Comparison of ENCODE assay signal across 8 cellular contexts in the genomic region with DNA sequence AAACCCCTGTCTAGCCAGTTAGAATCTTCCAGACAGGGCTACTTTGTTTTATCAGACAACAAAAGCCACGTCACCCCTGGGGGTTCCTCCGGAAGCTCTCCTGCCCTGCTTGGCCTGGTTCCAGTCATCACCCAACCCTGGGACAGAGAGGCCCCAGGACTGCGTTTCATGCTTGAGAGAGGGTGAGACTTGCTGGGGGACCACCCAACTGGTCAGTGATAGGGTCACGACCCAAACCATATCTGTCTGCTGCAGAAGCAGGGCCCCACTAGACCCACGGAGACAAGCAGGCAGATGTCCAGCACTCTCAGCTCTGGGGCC. TPM values are rescaled to one million over a fixed set of nuclear protein-coding genes. Genes with fewer than 3 reads are reported as not detected.
DNase-seq lines count a peak whose midpoint lies in the region; ATAC-seq, FAIRE-seq and TF ChIP-seq lines count a peak whose summit lies in the region.

No MANE protein-coding gene starts in this region.

- in situ Hi-C loops in HepG2 (cut with HindIII; ENCODE audit: extremely low pct_ligation_motif_present, low pct_unique_long_range_greater_than_20kb) = no loop called here

- H3K79me2 ChIP-seq in OCI-LY3 (ENCODE audit: low read length) (peaks cover 44% of the 10 kb centered on the region), HepG2 (ENCODE audit: insufficient read depth, low read length) (peaks cover 52% of the 10 kb centered on the region)

- TF ChIP-seq RAD21 in HepG2 (CRISPR knock-in tag; IDR thresholded peaks at IDR 0.05) = no peak

- peak overlapping the region; percentile 86 for H3K4me3 Mint-ChIP-seq in type B pancreatic cell

- H3K27ac Mint-ChIP-seq in type B pancreatic cell = peak overlapping the region; percentile 46

- peak overlapping the region; percentile 90 for H3K4me3 ChIP-seq in OCI-LY3 (ENCODE audit: low read length)
- peak overlapping the region; percentile 65 for H3K4me3 ChIP-seq in bronchial epithelial cell (ENCODE audit: low read depth, low read length)
- H3K4me3 ChIP-seq in HepG2 (replicated peaks in 1 of 3; ENCODE audit: insufficient read depth in 1 of 3, low read depth in 2 of 3, low read length in 3 of 3) = peak overlapping the region; percentile 65 to 89 (median 87)

- WGBS in HepG2 (ENCODE audit: low lambda C conversion rate) = 12% methylated on average over 4 of the region's 5 CpGs

- ATAC-seq in HepG2 = no peak
- ATAC-seq in HG02981 (IDR thresholded peaks at IDR 0.05; ENCODE audit: unreplicated experiment) = no peak

- H3K27ac ChIP-seq in OCI-LY3 (ENCODE audit: low read length) (no peak overlapping the region), HepG2 (ENCODE audit: extremely low read length, insufficient read depth, low read length) (peak overlapping the region; percentile 66)

- FAIRE-seq in bronchial epithelial cell (lab: Jason Lieb, UNC) = no peak
- FAIRE-seq in HepG2 (lab: Jason Lieb, UNC) = no peak

- no TSS peak for BruUV-seq in HepG2 (replicated peaks; lab: Mats Ljungman, UMichigan)

- no peaks in the 10 kb centered on the region for H3K27me3 ChIP-seq in OCI-LY3 (ENCODE audit: low read depth, low read length)
- no peaks in the 10 kb centered on the region for H3K27me3 ChIP-seq in bronchial epithelial cell (ENCODE audit: control insufficient read depth, insufficient read depth, low read length)
- H3K27me3 ChIP-seq in HepG2 (ENCODE audit: control insufficient read depth in 1 of 2, insufficient read depth in 2 of 2, low read length in 2 of 2) = no peaks in the 10 kb centered on the region; a peak in 1 of 5 replicates

- H3K36me3 ChIP-seq in OCI-LY3 (replicated peaks; ENCODE audit: low read depth, low read length) (peaks cover 14% of the 10 kb centered on the region), bronchial epithelial cell (ENCODE audit: control insufficient read depth, insufficient read depth, low read length) (peaks cover 16% of the 10 kb centered on the region), HepG2 (replicated peaks in 1 of 2; ENCODE audit: control insufficient read depth in 1 of 2, insufficient read depth in 2 of 2, low read length in 2 of 2) (peaks cover 13 to 19% of the 10 kb centered on the region in 2 experiments; a peak in 4 of 5 replicates)

- H4K20me1 ChIP-seq in OCI-LY3 (ENCODE audit: insufficient read depth, low read length) (peaks cover 26% of the 10 kb centered on the region), HepG2 (ENCODE audit: insufficient read depth, low read length) (peaks cover 5% of the 10 kb centered on the region; the same call in 1 of the 2 replicates)

- H2AFZ ChIP-seq in OCI-LY3 (ENCODE audit: low read depth, low read length) = no peak overlapping the region
- H2AFZ ChIP-seq in HepG2 (ENCODE audit: low read length) = no peak overlapping the region

- H3K4me1 Mint-ChIP-seq in type B pancreatic cell (ENCODE audit: unreplicated experiment) = peaks cover 21% of the 10 kb centered on the region

- H3K27me3 Mint-ChIP-seq in type B pancreatic cell = no peaks in the 10 kb centered on the region

- intact Hi-C loops in HepG2 (cut with micrococcal nuclease; ENCODE audit: unreplicated experiment) = loop anchor here (5.0 kb wide), 1 partner anchor 60 kb away; no protein-coding TSS in a partner anchor

- H3K4me1 ChIP-seq in OCI-LY3 (ENCODE audit: low read length) = peaks cover 23% of the 10 kb centered on the region
- H3K4me1 ChIP-seq in HepG2 (ENCODE audit: insufficient read depth, low read length) = peaks cover 55% of the 10 kb centered on the region

- H3K9ac ChIP-seq in OCI-LY3 (ENCODE audit: low read length) = peak overlapping the region; percentile 86
- peak overlapping the region; percentile 85 for H3K9ac ChIP-seq in HepG2 (ENCODE audit: insufficient read depth, low read depth, low read length)

- CTCF ChIA-PET in HepG2 (lab: Yijun Ruan, JAX; ENCODE audit: low intra/inter-chr PET ratio, low total read pairs) = no interaction called here

- peak overlapping the region; percentile 83 for H3K4me2 ChIP-seq in OCI-LY3 (ENCODE audit: low read length)
- peak overlapping the region; percentile 90 for H3K4me2 ChIP-seq in HepG2 (ENCODE audit: low read depth, low read length)

- TF ChIP-seq EP300 in HepG2 (IDR thresholded peaks at IDR 0.05; ENCODE audit: low read depth in 2 of 2, low read length in 2 of 2) (no peak), HepG2 (CRISPR knock-in tag; IDR thresholded peaks at IDR 0.05; ENCODE audit: borderline replicate concordance) (no peak)

- POLR2A ChIA-PET in HepG2 (lab: Yijun Ruan, JAX) = interaction anchor here (1.0 to 1.5 kb wide), 4 partner anchors 9 to 37 kb away, joined by 3 to 5 read pairs (median 4); a partner anchor contains a TSS

- no peaks in the 10 kb centered on the region for H3K36me3 Mint-ChIP-seq in type B pancreatic cell

- no peak for TF ChIP-seq POLR2A in HepG2 (IDR thresholded peaks at IDR 0.05; ENCODE audit: insufficient read depth in 1 of 2, low read depth in 2 of 2, low read length in 2 of 2)

- H3K9me3 ChIP-seq in OCI-LY3 (ENCODE audit: insufficient read depth, low read length) = no peaks in the 10 kb centered on the region
- no peaks in the 10 kb centered on the region for H3K9me3 ChIP-seq in HepG2 (ENCODE audit: low read length)

- DNase-seq in NCI-H748 (lab: John Stamatoyannopoulos, UW; ENCODE audit: unreplicated experiment) = peak; percentile 16
- DNase-seq in NCI-H748 treated with DMSO at 0.1 percent for 48 hours (lab: John Stamatoyannopoulos, UW) = no peak
- DNase-seq in bronchial epithelial cell (ENCODE audit: low read depth) = peak; percentile 55
- peak; percentile 69 for DNase-seq in HepG2 (ENCODE audit: low spot score)
- DNase-seq in type B pancreatic cell (ENCODE audit: extremely low spot score, unreplicated experiment) = no peak
- DNase-seq in C1 segment of cervical spinal cord (lab: John Stamatoyannopoulos, UW) = no peak

- H3K9me3 Mint-ChIP-seq in type B pancreatic cell = no peaks in the 10 kb centered on the region

- no peak for TF ChIP-seq CTCF in OCI-LY3 (IDR thresholded peaks at IDR 0.05; ENCODE audit: low read depth, low read length)
- no peak for TF ChIP-seq CTCF in bronchial epithelial cell (IDR thresholded peaks at IDR 0.05; ENCODE audit: insufficient read depth, low read length, severe bottlenecking)
- no peak for TF ChIP-seq CTCF in HepG2 (CRISPR knock-in tag; IDR thresholded peaks at IDR 0.05)
- TF ChIP-seq CTCF in type B pancreatic cell (conservative IDR thresholded peaks at IDR 0.05) = no peak

RNA-seq across cellular contexts. Expression of a gene that starts 1.2 kb away (rescaled TPM):
- total RNA-seq in bronchial epithelial cell (29.7 and 35.5 TPM in 2 replicates), HepG2 (2016; rRNA removed; fragmentation: Illumina TruSeq; extraction: Trizol) (105 and 131 TPM in 2 replicates), type B pancreatic cell (ENCODE audit: low replicate concordance) (105 and 231 TPM in 2 replicates)
- 335 and 351 TPM in 2 replicates for total RNA-seq in HepG2 (2016; cell fraction: cytosol; rRNA removed; fragmentation: Illumina TruSeq; extraction: Trizol; ENCODE audit: low read depth)
- 92.9 and 127 TPM in 2 replicates for total RNA-seq in HepG2 (2016; cell fraction: insoluble cytoplasmic fraction; rRNA removed; fragmentation: Illumina TruSeq; extraction: Trizol)
- 398 and 413 TPM in 2 replicates for total RNA-seq in HepG2 (2016; cell fraction: membrane; rRNA removed; fragmentation: Illumina TruSeq; extraction: Trizol)
- 102 and 116 TPM in 2 replicates for total RNA-seq in HepG2 (2016; cell fraction: nucleus; rRNA removed; fragmentation: Illumina TruSeq; extraction: Trizol)
- polyA plus RNA-seq in HepG2 (2011; rRNA removed) = 217 and 240 TPM in 2 replicates
- 148 and 220 TPM in 2 replicates for polyA plus RNA-seq in HepG2 (2011; cell fraction: cytosol; rRNA removed)
- polyA plus RNA-seq in HepG2 (2011; cell fraction: nucleus; rRNA removed) = 493 and 549 TPM in 2 replicates
- 109 and 144 TPM in 2 replicates for polyA plus RNA-seq in HepG2 (2012)
- polyA plus RNA-seq in HepG2 (2016; cell fraction: cytosol; fragmentation: Illumina TruSeq; extraction: Trizol; ENCODE audit: low read depth) = 760 and 829 TPM in 2 replicates
- polyA plus RNA-seq in HepG2 (2016; cell fraction: insoluble cytoplasmic fraction; fragmentation: Illumina TruSeq; extraction: Trizol; ENCODE audit: low read depth) = 161 and 192 TPM in 2 replicates
- polyA plus RNA-seq in HepG2 (2016; cell fraction: membrane; fragmentation: Illumina TruSeq; extraction: Trizol; ENCODE audit: low read depth) = 646 and 710 TPM in 2 replicates
- polyA plus RNA-seq in HepG2 (2016; cell fraction: nucleus; fragmentation: Illumina TruSeq; extraction: Trizol; ENCODE audit: insufficient read depth, low read depth) = 319 and 344 TPM in 2 replicates
- polyA minus RNA-seq in HepG2 (2011; rRNA and poly(A)+ RNA removed; ENCODE audit: low replicate concordance) = 166 and 240 TPM in 2 replicates
- polyA minus RNA-seq in HepG2 (2011; cell fraction: cytosol; rRNA and poly(A)+ RNA removed) = 60.3 and 89.1 TPM in 2 replicates
- 74.0 and 75.3 TPM in 2 replicates for polyA minus RNA-seq in HepG2 (2011; cell fraction: nucleus; rRNA and poly(A)+ RNA removed)

RNA-seq across cellular contexts. Expression of a gene that starts 3.9 kb away (rescaled TPM):
- 0.79 and 5.6 TPM in 2 replicates for total RNA-seq in bronchial epithelial cell
- 29.5 and 33.7 TPM in 2 replicates for total RNA-seq in HepG2 (2016; rRNA removed; fragmentation: Illumina TruSeq; extraction: Trizol)
- 45.8 and 54.6 TPM in 2 replicates for total RNA-seq in HepG2 (2016; cell fraction: cytosol; rRNA removed; fragmentation: Illumina TruSeq; extraction: Trizol; ENCODE audit: low read depth)
- 26.7 and 30.2 TPM in 2 replicates for total RNA-seq in HepG2 (2016; cell fraction: insoluble cytoplasmic fraction; rRNA removed; fragmentation: Illumina TruSeq; extraction: Trizol)
- total RNA-seq in HepG2 (2016; cell fraction: membrane; rRNA removed; fragmentation: Illumina TruSeq; extraction: Trizol) = 28.0 and 35.7 TPM in 2 replicates
- total RNA-seq in HepG2 (2016; cell fraction: nucleus; rRNA removed; fragmentation: Illumina TruSeq; extraction: Trizol) = 13.6 and 19.8 TPM in 2 replicates
- 15.4 and 15.7 TPM in 2 replicates for polyA plus RNA-seq in HepG2 (2011; rRNA removed)
- polyA plus RNA-seq in HepG2 (2011; cell fraction: cytosol; rRNA removed) = 16.5 and 17.9 TPM in 2 replicates
- polyA plus RNA-seq in HepG2 (2011; cell fraction: nucleus; rRNA removed) = 23.9 and 45.2 TPM in 2 replicates
- 7.0 and 36.2 TPM in 2 replicates for polyA plus RNA-seq in HepG2 (2012)
- 58.7 and 84.5 TPM in 2 replicates for polyA plus RNA-seq in HepG2 (2016; cell fraction: cytosol; fragmentation: Illumina TruSeq; extraction: Trizol; ENCODE audit: low read depth)
- polyA plus RNA-seq in HepG2 (2016; cell fraction: insoluble cytoplasmic fraction; fragmentation: Illumina TruSeq; extraction: Trizol; ENCODE audit: low read depth) = 49.0 and 49.7 TPM in 2 replicates
- 35.2 and 53.6 TPM in 2 replicates for polyA plus RNA-seq in HepG2 (2016; cell fraction: membrane; fragmentation: Illumina TruSeq; extraction: Trizol; ENCODE audit: low read depth)
- polyA plus RNA-seq in HepG2 (2016; cell fraction: nucleus; fragmentation: Illumina TruSeq; extraction: Trizol; ENCODE audit: insufficient read depth, low read depth) = 38.0 and 44.8 TPM in 2 replicates
- polyA minus RNA-seq in HepG2 (2011; rRNA and poly(A)+ RNA removed; ENCODE audit: low replicate concordance) = 9.6 and 17.6 TPM in 2 replicates
- 5.4 and 10.7 TPM in 2 replicates for polyA minus RNA-seq in HepG2 (2011; cell fraction: cytosol; rRNA and poly(A)+ RNA removed)
- 13.0 and 14.4 TPM in 2 replicates for polyA minus RNA-seq in HepG2 (2011; cell fraction: nucleus; rRNA and poly(A)+ RNA removed)
- total RNA-seq in type B pancreatic cell (ENCODE audit: low replicate concordance) = 19.0 and 22.8 TPM in 2 replicates

RNA-seq across cellular contexts. Expression of a gene that starts 37.3 kb away (rescaled TPM):
- total RNA-seq in bronchial epithelial cell (under 0.01 and 0.13 TPM in 2 replicates), HepG2 (2016; rRNA removed; fragmentation: Illumina TruSeq; extraction: Trizol) (0.09 and 0.28 TPM in 2 replicates), type B pancreatic cell (ENCODE audit: low replicate concordance) (0.12 TPM in 1 of 2 replicates, not detected in the other)
- not detected in 2 replicates for total RNA-seq in HepG2 (2016; cell fraction: cytosol; rRNA removed; fragmentation: Illumina TruSeq; extraction: Trizol; ENCODE audit: low read depth)
- total RNA-seq in HepG2 (2016; cell fraction: insoluble cytoplasmic fraction; rRNA removed; fragmentation: Illumina TruSeq; extraction: Trizol) = 0.11 and 0.18 TPM in 2 replicates
- 0.31 TPM in 1 of 2 replicates, not detected in the other for total RNA-seq in HepG2 (2016; cell fraction: membrane; rRNA removed; fragmentation: Illumina TruSeq; extraction: Trizol)
- total RNA-seq in HepG2 (2016; cell fraction: nucleus; rRNA removed; fragmentation: Illumina TruSeq; extraction: Trizol) = 0.13 and 0.16 TPM in 2 replicates
- polyA plus RNA-seq in HepG2 (2011; rRNA removed) = 0.34 and 0.59 TPM in 2 replicates
- polyA plus RNA-seq in HepG2 (2011; cell fraction: cytosol; rRNA removed) = 0.13 and 0.16 TPM in 2 replicates
- 4.1 and 4.3 TPM in 2 replicates for polyA plus RNA-seq in HepG2 (2011; cell fraction: nucleus; rRNA removed)
- polyA plus RNA-seq in HepG2 (2012) = 0.23 and 0.24 TPM in 2 replicates
- 0.02 and 0.14 TPM in 2 replicates for polyA plus RNA-seq in HepG2 (2016; cell fraction: cytosol; fragmentation: Illumina TruSeq; extraction: Trizol; ENCODE audit: low read depth)
- polyA plus RNA-seq in HepG2 (2016; cell fraction: insoluble cytoplasmic fraction; fragmentation: Illumina TruSeq; extraction: Trizol; ENCODE audit: low read depth) = 0.10 TPM in 1 of 2 replicates, not detected in the other
- polyA plus RNA-seq in HepG2 (2016; cell fraction: membrane; fragmentation: Illumina TruSeq; extraction: Trizol; ENCODE audit: low read depth) = not detected in 2 replicates
- polyA plus RNA-seq in HepG2 (2016; cell fraction: nucleus; fragmentation: Illumina TruSeq; extraction: Trizol; ENCODE audit: insufficient read depth, low read depth) = 0.30 TPM in 1 of 2 replicates, not detected in the other
- polyA minus RNA-seq in HepG2 (2011; rRNA and poly(A)+ RNA removed; ENCODE audit: low replicate concordance) = 0.26 and 1.0 TPM in 2 replicates
- polyA minus RNA-seq in HepG2 (2011; cell fraction: cytosol; rRNA and poly(A)+ RNA removed) = 0.30 TPM in 1 of 2 replicates, not detected in the other
- polyA minus RNA-seq in HepG2 (2011; cell fraction: nucleus; rRNA and poly(A)+ RNA removed) = 0.50 and 0.90 TPM in 2 replicates

Comparison
In these comparisons a context has a peak if more than half of its experiments do, and no peak if none do; other contexts are left out.
1. DNase-seq: peak in NCI-H748 (single experiment), bronchial epithelial cell (single experiment) and HepG2 (single experiment); none in NCI-H748 treated with DMSO at 0.1 percent for 48 hours (single experiment), type B pancreatic cell (single experiment) and C1 segment of cervical spinal cord (0 of 14).
2. Peak in every context shown above with its lines, with median percentiles within 50 percentile points of each other: H3K4me3 ChIP-seq.